Comparison of ENCODE assay signal across 8 cellular contexts in the genomic region with DNA sequence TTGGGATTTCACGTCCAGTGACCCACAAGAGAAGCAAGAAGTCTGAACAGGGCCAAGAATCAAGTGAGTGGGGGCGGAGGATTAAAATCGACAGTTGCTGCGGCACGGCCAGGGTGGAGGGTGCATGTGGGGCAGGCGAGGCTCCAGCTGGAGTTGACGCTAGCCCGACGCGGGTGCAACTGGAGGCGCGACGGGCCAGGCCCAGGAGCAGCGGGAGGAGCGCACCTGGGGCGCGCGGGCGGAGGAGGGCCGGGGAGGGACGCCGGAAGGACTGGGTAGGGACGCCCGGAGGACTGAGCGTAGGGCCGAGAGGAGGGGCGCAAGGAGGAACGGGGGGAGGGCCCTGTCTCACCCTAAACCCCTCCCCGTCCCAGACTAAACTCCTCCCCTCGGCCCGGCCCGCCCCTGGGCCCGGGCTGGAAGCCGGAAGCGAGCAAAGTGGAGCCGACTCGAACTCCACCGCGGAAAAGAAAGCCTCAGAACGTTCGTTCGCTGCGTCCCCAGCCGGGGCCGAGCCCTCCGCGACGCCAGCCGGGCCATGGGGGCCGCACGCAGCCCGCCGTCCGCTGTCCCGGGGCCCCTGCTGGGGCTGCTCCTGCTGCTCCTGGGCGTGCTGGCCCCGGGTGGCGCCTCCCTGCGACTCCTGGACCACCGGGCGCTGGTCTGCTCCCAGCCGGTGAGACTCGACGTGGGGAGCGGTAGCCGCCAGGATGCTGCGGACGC. TPM values are rescaled to one million over a fixed set of nuclear protein-coding genes. Genes with fewer than 3 reads are reported as not detected.
A peak's percentile ranks its signal among the peaks of the same experiment; 100 is the strongest.
DNase-seq lines count a peak whose midpoint lies in the region; ATAC-seq and TF ChIP-seq lines count a peak whose summit lies in the region.

A gene with protein sequence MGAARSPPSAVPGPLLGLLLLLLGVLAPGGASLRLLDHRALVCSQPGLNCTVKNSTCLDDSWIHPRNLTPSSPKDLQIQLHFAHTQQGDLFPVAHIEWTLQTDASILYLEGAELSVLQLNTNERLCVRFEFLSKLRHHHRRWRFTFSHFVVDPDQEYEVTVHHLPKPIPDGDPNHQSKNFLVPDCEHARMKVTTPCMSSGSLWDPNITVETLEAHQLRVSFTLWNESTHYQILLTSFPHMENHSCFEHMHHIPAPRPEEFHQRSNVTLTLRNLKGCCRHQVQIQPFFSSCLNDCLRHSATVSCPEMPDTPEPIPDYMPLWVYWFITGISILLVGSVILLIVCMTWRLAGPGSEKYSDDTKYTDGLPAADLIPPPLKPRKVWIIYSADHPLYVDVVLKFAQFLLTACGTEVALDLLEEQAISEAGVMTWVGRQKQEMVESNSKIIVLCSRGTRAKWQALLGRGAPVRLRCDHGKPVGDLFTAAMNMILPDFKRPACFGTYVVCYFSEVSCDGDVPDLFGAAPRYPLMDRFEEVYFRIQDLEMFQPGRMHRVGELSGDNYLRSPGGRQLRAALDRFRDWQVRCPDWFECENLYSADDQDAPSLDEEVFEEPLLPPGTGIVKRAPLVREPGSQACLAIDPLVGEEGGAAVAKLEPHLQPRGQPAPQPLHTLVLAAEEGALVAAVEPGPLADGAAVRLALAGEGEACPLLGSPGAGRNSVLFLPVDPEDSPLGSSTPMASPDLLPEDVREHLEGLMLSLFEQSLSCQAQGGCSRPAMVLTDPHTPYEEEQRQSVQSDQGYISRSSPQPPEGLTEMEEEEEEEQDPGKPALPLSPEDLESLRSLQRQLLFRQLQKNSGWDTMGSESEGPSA (plus strand): TSS at position 447 of the 723 bp plus-strand sequence. CDS start 92 bp downstream, at position 539.

- no peaks in the 10 kb centered on the region for H3K9me2 ChIP-seq in OCI-LY1 (ENCODE audit: low read depth, low read length)

- H3K27me3 ChIP-seq in HUES6 (ENCODE audit: control insufficient read depth, insufficient read depth, low read length) (peaks cover 25% of the 10 kb centered on the region), OCI-LY1 (ENCODE audit: insufficient read depth, low read length) (peaks cover 5% of the 10 kb centered on the region; the same call in 1 of the 2 replicates)

- H3F3A ChIP-seq in OCI-LY1 (ENCODE audit: insufficient read depth, low read length), result no peaks in the 10 kb centered on the region

- peak within 1 kb of the TSS; percentile 64 for H2AFZ ChIP-seq in OCI-LY1 (ENCODE audit: low read length)

- H3K9me3 ChIP-seq in HUES6 (ENCODE audit: control insufficient read depth, insufficient read depth, low read depth, low read length), result no peaks in the 10 kb centered on the region
- H3K9me3 ChIP-seq in OCI-LY1 (ENCODE audit: low read length), result no peaks in the 10 kb centered on the region

- H3K27ac ChIP-seq in HUES6 (ENCODE audit: low read depth, low read length) (no peak within 1 kb of the TSS), OCI-LY1 (ENCODE audit: low read depth, low read length, poor library complexity, severe bottlenecking) (no peak within 1 kb of the TSS)

- H4K20me1 ChIP-seq in OCI-LY1 (ENCODE audit: insufficient read depth, low read length), result no peaks in the 10 kb centered on the region

- peak; percentile 60 for TF ChIP-seq POLR2A in erythroblast (IDR thresholded peaks at IDR 0.05; ENCODE audit: low read length)

- ATAC-seq in GM21381 (IDR thresholded peaks at IDR 0.05; ENCODE audit: unreplicated experiment), result peak; percentile 91

- DNase-seq in Caki2 (ENCODE audit: low read depth) (peak; percentile 92), activated T-cell treated with anti-CD3 and anti-CD28 coated beads for 48 hours (ENCODE audit: low read depth) (peak; percentile 92), erythroblast (lab: John Stamatoyannopoulos, UW) (peak; percentile 78 to 83), mucosa of gallbladder (ENCODE audit: low spot score) (peak; percentile 91)
- DNase-seq in stimulated activated CD8-positive, alpha-beta memory T cell treated with anti-CD3 and anti-CD28 coated beads, Interleukin-4, amount 100 ng/mL, for 24 hours (ENCODE audit: low read depth), result peak; percentile 86

- H3K36me3 ChIP-seq in HUES6 (ENCODE audit: control insufficient read depth, insufficient read depth, low read length) (no peaks in the 10 kb centered on the region), OCI-LY1 (ENCODE audit: insufficient read depth, low read length) (no peaks in the 10 kb centered on the region; the same call in 1 of the 2 replicates)

- TF ChIP-seq CTCF in OCI-LY1 (IDR thresholded peaks at IDR 0.05; ENCODE audit: low read length), result no peak

- peak within 1 kb of the TSS; percentile 74 for H3K4me2 ChIP-seq in OCI-LY1 (ENCODE audit: low read length)

- peak within 1 kb of the TSS; percentile 71 for H3K9ac ChIP-seq in HUES6 (ENCODE audit: low read length)
- peak within 1 kb of the TSS; percentile 95 for H3K9ac ChIP-seq in OCI-LY1 (ENCODE audit: low read length)

- no peaks in the 10 kb centered on the region for H3K79me2 ChIP-seq in OCI-LY1 (ENCODE audit: insufficient read depth, low read length)

- H3K4me1 ChIP-seq in HUES6 (ENCODE audit: control insufficient read depth, insufficient read depth, low read length), result 0 out of 2 replicates have a peak, but pooled peaks cover 2% of the 10 kb centered on the region
- peaks cover 40% of the 10 kb centered on the region for H3K4me1 ChIP-seq in OCI-LY1 (ENCODE audit: insufficient read depth, low read length, severe bottlenecking)

- in situ Hi-C loops in Caki2 (cut with HindIII; ENCODE audit: low pct_unique_long_range_greater_than_20kb, low sequenced_read_pairs), result no loop called here

- H3K4me3 ChIP-seq in HUES6 (ENCODE audit: low read depth, low read length), result peak within 1 kb of the TSS; percentile 84
- peak within 1 kb of the TSS; percentile 95 for H3K4me3 ChIP-seq in OCI-LY1 (ENCODE audit: low read depth, low read length, poor library complexity, severe bottlenecking)

RNA-seq across cellular contexts. Expression of the gene that starts here (rescaled TPM):
- total RNA-seq in Caki2 (2014; rRNA removed; shearing (Covaris generic); ENCODE audit: low replicate concordance), result 5.0 and 6.9 TPM in 2 replicates
- total RNA-seq in mucosa of gallbladder, result 27.2 TPM
